ENCODE assay signal across 29 cellular contexts in genomic region chr6:75551367-75551952, GRCh38. TPM values are rescaled to one million over a fixed set of nuclear protein-coding genes. Genes with fewer than 3 reads are reported as not detected.
DNase-seq lines count a peak whose midpoint lies in the region; ATAC-seq and TF ChIP-seq lines count a peak whose summit lies in the region.
"Had no signal": no experiment of that assay in that cellular context is flagged by ENCODE, and none has a peak within 500 bp of the region (broad histone marks: within the 10 kb centered on the region; RNA-seq: fewer than 3 reads in every experiment).

No MANE protein-coding gene starts in this region.

- H3K27ac Mint-ChIP-seq in T-helper 1 cell treated with Interleukin-12 subunit alpha and Interleukin-12 subunit beta and Interleukin-4 antibody, amounts not matched to agents 30 μg/mL and 1 μg/mL, for 36 hours: peak overlapping the region; percentile 0
- no peak overlapping the region for H3K27ac Mint-ChIP-seq in activated CD4-positive, alpha-beta T cell treated with anti-CD3 and anti-CD28 coated beads, Interleukin-2, amount 10 ng/mL, durations not matched to agents 7 days and 5 days
- H3K27ac Mint-ChIP-seq in CD4-positive, alpha-beta memory T cell: no peak overlapping the region
- H3K27ac Mint-ChIP-seq: activated naive CD8-positive, alpha-beta T cell; H9; nephron progenitor cell; stimulated activated memory B cell treated with anti-CD40 and anti-IgM and Interleukin-4, amounts not matched to agents 10 μg/mL and 1 μg/mL and 100 μg/mL, for 72 hours had no signal

- no peaks in the 10 kb centered on the region for H3K9me3 ChIP-seq in CD4-positive, alpha-beta memory T cell (ENCODE audit: control insufficient read depth in 1 of 2, low read length in 2 of 2)
- H3K9me3 ChIP-seq: ascending aorta, right atrium auricular region, uterus had no signal

- no peak for TF ChIP-seq CTCF in GM10248 (IDR thresholded peaks at IDR 0.05; ENCODE audit: control extremely low read depth, extremely low read depth, low read depth, missing control alignments)

- H3K4me3 Mint-ChIP-seq in T-helper 1 cell treated with Interleukin-12 subunit alpha and Interleukin-12 subunit beta and Interleukin-4 antibody, amounts not matched to agents 30 μg/mL and 1 μg/mL, for 36 hours: no peak overlapping the region
- no peak overlapping the region for H3K4me3 Mint-ChIP-seq in activated CD4-positive, alpha-beta T cell treated with anti-CD3 and anti-CD28 coated beads, Interleukin-2, amount 10 ng/mL, durations not matched to agents 7 days and 5 days
- H3K4me3 Mint-ChIP-seq in CD4-positive, alpha-beta memory T cell: no peak overlapping the region
- H3K4me3 Mint-ChIP-seq: activated naive CD8-positive, alpha-beta T cell; H9; IgD-negative memory B cell; nephron progenitor cell; stimulated activated memory B cell treated with anti-CD40 and anti-IgM and Interleukin-4, amounts not matched to agents 10 μg/mL and 1 μg/mL and 100 μg/mL, for 72 hours had no signal

- peak; percentile 33 for ATAC-seq in GM18868 (IDR thresholded peaks at IDR 0.05; ENCODE audit: unreplicated experiment)
- ATAC-seq in HG02938 (IDR thresholded peaks at IDR 0.05; ENCODE audit: unreplicated experiment): peak; percentile 43
- no peak for ATAC-seq in HG02588 (IDR thresholded peaks at IDR 0.05; ENCODE audit: unreplicated experiment)
- ATAC-seq: left ventricle myocardium superior; PC-3; Right ventricle myocardium inferior; stimulated activated memory B cell treated with anti-CD40 and anti-IgM and Interleukin-4, amounts not matched to agents 10 μg/mL and 1 μg/mL and 100 μg/mL, for 72 hours had no signal

- no peaks in the 10 kb centered on the region for H3K4me1 ChIP-seq in CD4-positive, alpha-beta memory T cell (ENCODE audit: insufficient read depth, low read length)
- H3K4me1 ChIP-seq: ascending aorta, parathyroid adenoma, right atrium auricular region, uterus had no signal

- H3K27me3 Mint-ChIP-seq in T-helper 1 cell treated with Interleukin-12 subunit alpha and Interleukin-12 subunit beta and Interleukin-4 antibody, amounts not matched to agents 30 μg/mL and 1 μg/mL, for 36 hours (ENCODE audit: low read depth): peaks cover 7% of the 10 kb centered on the region
- H3K27me3 Mint-ChIP-seq in activated CD4-positive, alpha-beta T cell treated with anti-CD3 and anti-CD28 coated beads, Interleukin-2, amount 10 ng/mL, durations not matched to agents 7 days and 5 days: no peaks in the 10 kb centered on the region
- peaks cover 0 to 2% of the 10 kb centered on the region in 2 donors for H3K27me3 Mint-ChIP-seq in CD4-positive, alpha-beta memory T cell
- H3K27me3 Mint-ChIP-seq: activated naive CD8-positive, alpha-beta T cell; IgD-negative memory B cell; stimulated activated memory B cell treated with anti-CD40 and anti-IgM and Interleukin-4, amounts not matched to agents 10 μg/mL and 1 μg/mL and 100 μg/mL, for 72 hours had no signal

- DNase-seq in GM10248 (ENCODE audit: extremely low spot score) (peak; percentile 17), C1 segment of cervical spinal cord (lab: John Stamatoyannopoulos, UW) (no peak)
- no peak for DNase-seq in activated CD4-positive, alpha-beta T cell treated with anti-CD3 and anti-CD28 coated beads, Interleukin-2, amount 10 ng/mL, durations not matched to agents 7 days and 5 days
- DNase-seq in CD4-positive, alpha-beta memory T cell: no peak
- DNase-seq: activated CD4-positive, alpha-beta T cell treated with anti-CD3 and anti-CD28 coated beads, Interleukin-2, amount 50 U/mL, for 1 hour; caudate nucleus; dermis blood vessel endothelial cell; GDM1; H9; hypothalamus; left ventricle myocardium superior; NCI-H1417 treated with DMSO at 0.1 percent for 48 hours; NCI-H446; nephron progenitor cell; PC-3; stimulated activated CD4-positive, alpha-beta T cell treated with anti-CD3 and anti-CD28 coated beads, Interleukin-2, amount 100 ng/mL, for 48 hours; uterus had no signal

- H3K9me3 Mint-ChIP-seq in T-helper 1 cell treated with Interleukin-12 subunit alpha and Interleukin-12 subunit beta and Interleukin-4 antibody, amounts not matched to agents 30 μg/mL and 1 μg/mL, for 36 hours: no peaks in the 10 kb centered on the region
- H3K9me3 Mint-ChIP-seq in activated CD4-positive, alpha-beta T cell treated with anti-CD3 and anti-CD28 coated beads, Interleukin-2, amount 10 ng/mL, durations not matched to agents 7 days and 5 days: no peaks in the 10 kb centered on the region
- H3K9me3 Mint-ChIP-seq in CD4-positive, alpha-beta memory T cell: no peaks in the 10 kb centered on the region
- H3K9me3 Mint-ChIP-seq: H9; nephron progenitor cell; stimulated activated memory B cell treated with anti-CD40 and anti-IgM and Interleukin-4, amounts not matched to agents 10 μg/mL and 1 μg/mL and 100 μg/mL, for 72 hours had no signal

- POLR2A ChIA-PET in GM10248 (lab: Yijun Ruan, JAX): no interaction called here
- POLR2A ChIA-PET in activated CD4-positive, alpha-beta T cell treated with anti-CD3 and anti-CD28 coated beads, Interleukin-2, amount 10 ng/mL, durations not matched to agents 7 days and 5 days (lab: Charles Lee): no interaction called here
- POLR2A ChIA-PET in CD4-positive, alpha-beta memory T cell (lab: Charles Lee; ENCODE audit: partially characterized antibody): no interaction called here

- no peaks in the 10 kb centered on the region for H3K36me3 Mint-ChIP-seq in T-helper 1 cell treated with Interleukin-12 subunit alpha and Interleukin-12 subunit beta and Interleukin-4 antibody, amounts not matched to agents 30 μg/mL and 1 μg/mL, for 36 hours (ENCODE audit: low read depth)
- no peaks in the 10 kb centered on the region for H3K36me3 Mint-ChIP-seq in activated CD4-positive, alpha-beta T cell treated with anti-CD3 and anti-CD28 coated beads, Interleukin-2, amount 10 ng/mL, durations not matched to agents 7 days and 5 days (ENCODE audit: low read depth)
- no peaks in the 10 kb centered on the region for H3K36me3 Mint-ChIP-seq in CD4-positive, alpha-beta memory T cell
- H3K36me3 Mint-ChIP-seq: activated naive CD8-positive, alpha-beta T cell; IgD-negative memory B cell; stimulated activated memory B cell treated with anti-CD40 and anti-IgM and Interleukin-4, amounts not matched to agents 10 μg/mL and 1 μg/mL and 100 μg/mL, for 72 hours had no signal

- CTCF ChIA-PET in GM10248 (lab: Yijun Ruan, JAX): interaction anchor here (0.8 to 1.8 kb wide), 4 partner anchors 9 to 285 kb away, joined by 3 to 7 read pairs (median 4); no protein-coding TSS in a partner anchor
- CTCF ChIA-PET in activated CD4-positive, alpha-beta T cell treated with anti-CD3 and anti-CD28 coated beads, Interleukin-2, amount 10 ng/mL, durations not matched to agents 7 days and 5 days (lab: Charles Lee): interaction anchor here (0.6 kb wide), 1 partner anchor 342 kb away, joined by 3 read pairs; no protein-coding TSS in a partner anchor
- CTCF ChIA-PET in CD4-positive, alpha-beta memory T cell (lab: Charles Lee; ENCODE audit: partially characterized antibody): interaction anchor here (1.3 to 1.5 kb wide), 2 partner anchors 11 to 284 kb away, joined by 3 to 4 read pairs; no protein-coding TSS in a partner anchor

- no peaks in the 10 kb centered on the region for H3K27me3 ChIP-seq in CD4-positive, alpha-beta memory T cell (ENCODE audit: insufficient read depth, low read length)
- H3K27me3 ChIP-seq: ascending aorta, right atrium auricular region, uterus had no signal

- no peak overlapping the region for H3K27ac ChIP-seq in CD4-positive, alpha-beta memory T cell (ENCODE audit: low read depth, low read length)
- H3K27ac ChIP-seq: ascending aorta, parathyroid adenoma, right atrium auricular region, uterus, VCaP had no signal

- intact Hi-C loops in CD4-positive, alpha-beta memory T cell (cut with micrococcal nuclease): no loop called here

- H3K4me3 ChIP-seq in CD4-positive, alpha-beta memory T cell (ENCODE audit: low read length in 2 of 2): no peak overlapping the region
- H3K4me3 ChIP-seq: ascending aorta, right atrium auricular region, uterus had no signal

- H3K36me3 ChIP-seq in CD4-positive, alpha-beta memory T cell (ENCODE audit: insufficient read depth, low read length): no peaks in the 10 kb centered on the region
- H3K36me3 ChIP-seq: ascending aorta, right atrium auricular region, uterus had no signal

- peaks cover 9% of the 10 kb centered on the region for H3K4me1 Mint-ChIP-seq in T-helper 1 cell treated with Interleukin-12 subunit alpha and Interleukin-12 subunit beta and Interleukin-4 antibody, amounts not matched to agents 30 μg/mL and 1 μg/mL, for 36 hours (ENCODE audit: low read depth)
- peaks cover 11% of the 10 kb centered on the region for H3K4me1 Mint-ChIP-seq in activated CD4-positive, alpha-beta T cell treated with anti-CD3 and anti-CD28 coated beads, Interleukin-2, amount 10 ng/mL, durations not matched to agents 7 days and 5 days
- H3K4me1 Mint-ChIP-seq in CD4-positive, alpha-beta memory T cell: peaks cover 0 to 4% (median 3%) of the 10 kb centered on the region in 4 donors
- H3K4me1 Mint-ChIP-seq: nephron progenitor cell had no signal

RNA-seq across cellular contexts. Expression of gene SENP6, which starts 50.2 kb away (rescaled TPM):
- total RNA-seq in activated CD4-positive, alpha-beta T cell treated with anti-CD3 and anti-CD28 coated beads, Interleukin-2, amount 10 ng/mL, durations not matched to agents 7 days and 5 days: 10 to 100 TPM; 70.9 to 78.5 TPM
- 100 to 1,000 TPM; 131 to 134 TPM for total RNA-seq in CD4-positive, alpha-beta memory T cell
- polyA plus RNA-seq in CD4-positive, alpha-beta memory T cell: 10 to 100 TPM; 36.2 to 70.5 TPM

RNA-seq across cellular contexts. Expression of gene FILIP1, which starts 57.9 kb away (rescaled TPM):
- under 1 TPM in 1 of 2 experiments, not detected in 1; 0.04 TPM for total RNA-seq in activated CD4-positive, alpha-beta T cell treated with anti-CD3 and anti-CD28 coated beads, Interleukin-2, amount 10 ng/mL, durations not matched to agents 7 days and 5 days
- total RNA-seq in CD4-positive, alpha-beta memory T cell: not detected
- not detected for polyA plus RNA-seq in CD4-positive, alpha-beta memory T cell
- total RNA-seq: PC-3 had no signal
- polyA plus RNA-seq: IgD-negative memory B cell had no signal
